1 cellular context compared by ENCODE assay signal in genomic region chr10:73529089-73529832, GRCh38.
TF ChIP-seq lines count a peak whose summit lies in the region.

No MANE protein-coding gene starts in this region.

TF ChIP-seq in K562, 482 proteins besides CTCF, POLR2A, EP300 and RAD21 (continued from another document):
- TF ChIP-seq TFE3 (CRISPR knock-in tag; IDR thresholded peaks at IDR 0.05) (no peak), RB1 (IDR thresholded peaks at IDR 0.05; ENCODE audit: low read depth) (peak; percentile 39; the same call in 1 of the 2 replicates), ZNF655 (CRISPR knock-in tag; IDR thresholded peaks at IDR 0.05) (no peak), ZMIZ1 (IDR thresholded peaks at IDR 0.05; ENCODE audit: low read depth in 2 of 2, low read length in 2 of 2) (peak in 1 of 2 experiments; percentile 32; a peak in 1 of 4 replicates), MAZ (CRISPR knock-in tag; conservative IDR thresholded peaks at IDR 0.05 in 1 of 2, IDR thresholded peaks at IDR 0.05 in 1 of 2) (no peak)
